ENCODE assay signal across 18 cellular contexts in genomic region chr3:18968120-18968519, GRCh38.
"Had no signal": no experiment of that assay in that cellular context is flagged by ENCODE, and none has a peak within 500 bp of the region (broad histone marks: within the 10 kb centered on the region; RNA-seq: fewer than 3 reads in every experiment).

No MANE protein-coding gene starts in this region.

- H3K27ac ChIP-seq: colonic mucosa, heart left ventricle, spleen, tibial artery, upper lobe of right lung, vagina had no signal

- DNase-seq: colonic mucosa; dermis blood vessel endothelial cell; erythroblast; heart left ventricle; hypothalamus; mucosa of descending colon; naive thymus-derived CD8-positive, alpha-beta T cell; posterior cingulate gyrus; spleen; stimulated activated CD4-positive, alpha-beta T cell treated with anti-CD3 and anti-CD28 coated beads, Interleukin-2, amount 100 ng/mL, for 24 hours; stimulated activated CD4-positive, alpha-beta T cell treated with anti-CD3 and anti-CD28 coated beads, Interleukin-4, amount 100 ng/mL, for 4 hours; stimulated activated naive CD4-positive, alpha-beta T cell treated with Interleukin-2 at 50 U/mL for 16 hours; tibial artery; upper lobe of right lung had no signal

- H3K36me3 ChIP-seq: colonic mucosa, heart left ventricle, spleen, tibial artery, upper lobe of right lung, vagina had no signal

- H3K27ac Mint-ChIP-seq: naive thymus-derived CD8-positive, alpha-beta T cell had no signal

- H3K9me3 ChIP-seq: colonic mucosa, mucosa of descending colon, tibial artery, upper lobe of right lung, vagina had no signal

- ATAC-seq: heart left ventricle; left lobe of liver; mucosa of descending colon; naive thymus-derived CD8-positive, alpha-beta T cell; sciatic nerve; upper lobe of right lung had no signal

- H3K4me1 ChIP-seq: colonic mucosa, heart left ventricle, spleen, tibial artery, upper lobe of right lung, vagina had no signal

- H3K4me3 Mint-ChIP-seq: naive thymus-derived CD8-positive, alpha-beta T cell; neural crest cell had no signal

- H3K4me1 Mint-ChIP-seq: naive thymus-derived CD8-positive, alpha-beta T cell had no signal

- H3K4me3 ChIP-seq: colonic mucosa, heart left ventricle, mucosa of descending colon, spleen, tibial artery, upper lobe of right lung, vagina had no signal

- H3K27me3 ChIP-seq: colonic mucosa, heart left ventricle, spleen, tibial artery, upper lobe of right lung, vagina had no signal
